In the genomic region with DNA sequence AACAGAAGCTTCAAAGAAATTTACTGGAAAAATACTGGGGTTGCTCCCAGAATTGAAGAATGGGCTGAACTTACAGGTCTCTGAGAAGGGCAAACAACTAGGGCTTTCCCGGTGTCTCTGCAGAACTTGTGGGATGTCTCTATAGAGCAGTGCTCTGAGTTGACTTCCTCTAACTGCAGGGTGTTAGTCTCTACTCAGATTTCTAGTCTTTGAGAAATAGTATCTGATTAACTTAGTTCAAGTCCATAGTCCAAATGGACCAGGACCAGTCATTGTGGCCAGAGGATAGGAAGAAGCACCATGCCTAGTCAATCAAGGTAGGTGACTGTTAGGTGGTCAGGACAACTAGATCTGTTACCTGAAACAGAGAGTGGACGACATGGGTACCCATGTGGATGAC, we compare ENCODE assay signal across 15 cellular contexts. TPM values are rescaled to one million over a fixed set of nuclear protein-coding genes. Genes with fewer than 3 reads are reported as not detected.
DNase-seq lines count a peak whose midpoint lies in the region; ATAC-seq and TF ChIP-seq lines count a peak whose summit lies in the region.
"Had no signal": no experiment of that assay in that cellular context is flagged by ENCODE, and none has a peak within 500 bp of the region (broad histone marks: within the 10 kb centered on the region; RNA-seq: fewer than 3 reads in every experiment).

No MANE protein-coding gene starts in this region.

- no peak overlapping the region for H3K9ac ChIP-seq in colonic mucosa (ENCODE audit: low read depth in 2 of 2, low read length in 2 of 2)

- H3K4me1 ChIP-seq in colonic mucosa (no peaks in the 10 kb centered on the region), left lung (peaks cover 22 to 46% of the 10 kb centered on the region in 2 donors)

- CTCF ChIA-PET in Calu3 (lab: Charles Lee): no interaction called here

- H3K36me3 ChIP-seq in colonic mucosa (no peaks in the 10 kb centered on the region), left lung (no peaks in the 10 kb centered on the region)

- peak overlapping the region; percentile 24 to 63 for H3K27ac Mint-ChIP-seq in natural killer cell treated with Interleukin-12 subunit alpha and Interleukin-12 subunit beta and Interleukin-15 and Interleukin-18, amount 100 ng/mL, for 72 hours
- H3K27ac Mint-ChIP-seq in natural killer cell (no peak overlapping the region), nephron (peak overlapping the region; percentile 1 to 34 (median 14)), Calu3 (ENCODE audit: unreplicated experiment) (no peak overlapping the region)

- peaks cover 22 to 23% of the 10 kb centered on the region in 2 donors for H3K4me1 Mint-ChIP-seq in natural killer cell treated with Interleukin-12 subunit alpha and Interleukin-12 subunit beta and Interleukin-15 and Interleukin-18, amount 100 ng/mL, for 72 hours (ENCODE audit: low read depth in 2 of 2)
- H3K4me1 Mint-ChIP-seq in natural killer cell (peaks cover 15 to 17% of the 10 kb centered on the region in 2 donors), nephron (peaks cover 46% of the 10 kb centered on the region), Calu3 (ENCODE audit: low read depth, unreplicated experiment) (peaks cover 34% of the 10 kb centered on the region)

- intact Hi-C loops in natural killer cell (cut with micrococcal nuclease): no loop called here
- intact Hi-C loops in colonic mucosa (cut with DNase I): loop anchor here (5.0 to 10.0 kb wide), 3 partner anchors 165 to 363 kb away; no protein-coding TSS in a partner anchor
- intact Hi-C loops in left colon (cut with DNase I, micrococcal nuclease): loop anchor here in 1 of 2 donors (5.0 to 10.0 kb wide), 3 partner anchors 45 to 205 kb away; a partner anchor contains a TSS
- intact Hi-C loops in left lung (cut with DNase I): loop anchor here in 1 of 2 donors (10.0 kb wide), 1 partner anchor 225 kb away; no protein-coding TSS in a partner anchor
- intact Hi-C loops in Calu3 (cut with micrococcal nuclease; ENCODE audit: unreplicated experiment): loop anchor here (5.0 kb wide), 4 partner anchors 43 to 363 kb away; no protein-coding TSS in a partner anchor

- no peak for ATAC-seq in natural killer cell treated with Interleukin-12 subunit alpha and Interleukin-12 subunit beta and Interleukin-15 and Interleukin-18, amount 100 ng/mL, for 72 hours
- ATAC-seq in natural killer cell (no peak), left colon (no peak), GM18868 (IDR thresholded peaks at IDR 0.05; ENCODE audit: unreplicated experiment) (no peak), left lung (no peak)

- BruUV-seq in Calu3 (replicated peaks; lab: Mats Ljungman, UMichigan): no TSS peak

- no peaks in the 10 kb centered on the region for H3K36me3 Mint-ChIP-seq in natural killer cell treated with Interleukin-12 subunit alpha and Interleukin-12 subunit beta and Interleukin-15 and Interleukin-18, amount 100 ng/mL, for 72 hours
- H3K36me3 Mint-ChIP-seq in natural killer cell: no peaks in the 10 kb centered on the region
- H3K36me3 Mint-ChIP-seq in nephron (ENCODE audit: low read depth): no peaks in the 10 kb centered on the region
- no peaks in the 10 kb centered on the region for H3K36me3 Mint-ChIP-seq in Calu3 (ENCODE audit: insufficient read depth, unreplicated experiment)

- H3K4me3 ChIP-seq in colonic mucosa (no peak overlapping the region), left lung (no peak overlapping the region)

- H3K27me3 ChIP-seq in colonic mucosa (no peaks in the 10 kb centered on the region), left lung (no peaks in the 10 kb centered on the region)
- H3K27me3 ChIP-seq: foreskin keratinocyte had no signal

- no peak for DNase-seq in natural killer cell treated with Interleukin-12 subunit alpha and Interleukin-12 subunit beta and Interleukin-15 and Interleukin-18, amount 100 ng/mL, for 72 hours (ENCODE audit: low spot score)
- DNase-seq in natural killer cell: no peak
- no peak for DNase-seq in colonic mucosa
- DNase-seq in left colon: no peak
- no peak for DNase-seq in left lung
- no peak for DNase-seq in Calu3
- DNase-seq: amniotic stem cell; foreskin keratinocyte; NCI-H146; NCI-H526; occipital lobe; stimulated activated CD4-positive, alpha-beta T cell treated with anti-CD3 and anti-CD28 coated beads, Interleukin-4, amount 100 ng/mL, for 1 hour; stimulated activated naive CD4-positive, alpha-beta T cell treated with Interleukin-2 at 50 U/mL for 16 hours had no signal

- H3K27ac ChIP-seq in colonic mucosa: peak overlapping the region; percentile 33
- H3K27ac ChIP-seq in left lung: no peak overlapping the region

- peak overlapping the region; percentile 40 for H3K4me3 Mint-ChIP-seq in natural killer cell treated with Interleukin-12 subunit alpha and Interleukin-12 subunit beta and Interleukin-15 and Interleukin-18, amount 100 ng/mL, for 72 hours
- H3K4me3 Mint-ChIP-seq in natural killer cell: no peak overlapping the region
- no peak overlapping the region for H3K4me3 Mint-ChIP-seq in nephron
- no peak overlapping the region for H3K4me3 Mint-ChIP-seq in Calu3 (ENCODE audit: low read depth, unreplicated experiment)

- no peak for TF ChIP-seq CTCF in natural killer cell (IDR thresholded peaks at IDR 0.05)
- TF ChIP-seq CTCF in colonic mucosa (IDR thresholded peaks at IDR 0.05): no peak
- no peak for TF ChIP-seq CTCF in nephron (IDR thresholded peaks at IDR 0.05; ENCODE audit: unreplicated experiment in 3 of 3)
- TF ChIP-seq CTCF in left lung (IDR thresholded peaks at IDR 0.05): no peak
- TF ChIP-seq CTCF in Calu3 (IDR thresholded peaks at IDR 0.05; ENCODE audit: unreplicated experiment): no peak

- no peaks in the 10 kb centered on the region for H3K27me3 Mint-ChIP-seq in natural killer cell treated with Interleukin-12 subunit alpha and Interleukin-12 subunit beta and Interleukin-15 and Interleukin-18, amount 100 ng/mL, for 72 hours
- H3K27me3 Mint-ChIP-seq in natural killer cell (ENCODE audit: low read depth in 2 of 2) (no peaks in the 10 kb centered on the region), nephron (ENCODE audit: low read depth) (no peaks in the 10 kb centered on the region), Calu3 (ENCODE audit: unreplicated experiment) (no peaks in the 10 kb centered on the region)

- H3K9me3 ChIP-seq in colonic mucosa (no peaks in the 10 kb centered on the region), left lung (no peaks in the 10 kb centered on the region)

- H3K9me3 Mint-ChIP-seq in natural killer cell treated with Interleukin-12 subunit alpha and Interleukin-12 subunit beta and Interleukin-15 and Interleukin-18, amount 100 ng/mL, for 72 hours: no peaks in the 10 kb centered on the region
- H3K9me3 Mint-ChIP-seq in natural killer cell: no peaks in the 10 kb centered on the region
- no peaks in the 10 kb centered on the region for H3K9me3 Mint-ChIP-seq in nephron
- H3K9me3 Mint-ChIP-seq in Calu3 (ENCODE audit: low read depth, unreplicated experiment): no peaks in the 10 kb centered on the region

RNA-seq across cellular contexts. Expression of a gene that starts 45.8 kb away (rescaled TPM):
- total RNA-seq in natural killer cell treated with Interleukin-12 subunit alpha and Interleukin-12 subunit beta and Interleukin-15 and Interleukin-18, amount 100 ng/mL, for 72 hours: 10 to 100 TPM; 38.7 to 44.7 TPM
- 10 to 100 TPM; 31.6 to 41.4 (median 34.8) TPM for total RNA-seq in natural killer cell
- 10 to 100 TPM; 34.1 to 50.3 TPM for total RNA-seq in colonic mucosa
- 10 to 100 TPM; 28.4 to 33.9 TPM for total RNA-seq in left colon
- total RNA-seq in left lung: 100 to 1,000 TPM; 111 to 122 TPM
- 40.1 and 51.5 TPM in 2 replicates for total RNA-seq in Calu3 (2022)

Comparison
In these comparisons a context has a peak if more than half of its experiments do, and no peak if none do; other contexts are left out.
1. H3K27ac Mint-ChIP-seq: peak in natural killer cell treated with Interleukin-12 subunit alpha and Interleukin-12 subunit beta and Interleukin-15 and Interleukin-18, amount 100 ng/mL, for 72 hours (2 of 2) and nephron (3 of 3); none in natural killer cell (0 of 2) and Calu3 (single experiment).